Comparison of ENCODE assay signal across 9 cellular contexts in the genomic region with DNA sequence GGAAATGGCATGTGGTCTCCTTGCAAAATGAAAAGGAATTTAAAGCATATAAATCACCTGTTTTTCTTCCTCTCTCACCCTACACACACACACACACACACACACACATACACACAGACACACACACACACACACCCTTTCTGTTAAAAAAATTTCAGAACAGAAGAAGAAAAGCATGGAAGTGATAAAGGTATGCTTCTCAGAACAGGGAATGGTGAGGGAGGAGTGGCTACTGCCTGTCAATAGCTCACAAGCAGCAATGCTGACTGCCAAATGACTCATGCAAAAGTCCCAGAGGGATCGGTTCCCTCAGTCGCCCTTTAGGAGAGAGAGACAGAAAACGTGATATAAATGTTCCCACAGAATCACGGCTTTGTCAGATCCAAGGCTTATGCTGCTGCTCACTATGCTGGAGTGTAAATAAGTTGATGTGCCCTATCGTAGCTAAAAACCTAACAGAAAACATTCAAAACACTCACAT.
DNase-seq lines count a peak whose midpoint lies in the region; ATAC-seq, FAIRE-seq and TF ChIP-seq lines count a peak whose summit lies in the region.
"Had no signal": no experiment of that assay in that cellular context is flagged by ENCODE, and none has a peak within 500 bp of the region (broad histone marks: within the 10 kb centered on the region; RNA-seq: fewer than 3 reads in every experiment).

No MANE protein-coding gene starts in this region.

- H3K27me3 ChIP-seq in breast epithelium: no peaks in the 10 kb centered on the region

- no peaks in the 10 kb centered on the region for H3K36me3 ChIP-seq in breast epithelium

- ATAC-seq in HG03045 (IDR thresholded peaks at IDR 0.05; ENCODE audit: unreplicated experiment): no peak
- no peak for ATAC-seq in HG03025 (IDR thresholded peaks at IDR 0.05; ENCODE audit: low FRiP score, unreplicated experiment)
- no peak for ATAC-seq in HG03565 (IDR thresholded peaks at IDR 0.05; ENCODE audit: unreplicated experiment)

- H3K4me1 ChIP-seq in breast epithelium: no peaks in the 10 kb centered on the region

- intact Hi-C loops in breast epithelium (cut with DNase I; ENCODE audit: low total_unique reads): loop anchor here (5.0 kb wide), 1 partner anchor 1538 kb away; no protein-coding TSS in a partner anchor

- peak; percentile 67 for FAIRE-seq in HTR-8/SVneo (lab: Jason Lieb, UNC)
- no peak for FAIRE-seq in urothelium cell line (lab: Jason Lieb, UNC)

- no peak for TF ChIP-seq CTCF in breast epithelium (IDR thresholded peaks at IDR 0.05)

- DNase-seq in HTR-8/SVneo (ENCODE audit: insufficient read length, low spot score) (peak; percentile 49), breast epithelium (ENCODE audit: low spot score in 2 of 2) (peak in 1 of 2 donors; percentile 48), kidney tubule cell (ENCODE audit: low spot score) (peak; percentile 90), urothelium cell line (ENCODE audit: low spot score) (peak; percentile 60), NCI-H1092 treated with DMSO at 0.1 percent for 48 hours (lab: John Stamatoyannopoulos, UW) (no peak)
- DNase-seq: naive B cell had no signal

- peak overlapping the region; percentile 66 to 68 for H3K27ac ChIP-seq in breast epithelium

- peak overlapping the region in 1 of 3 donors; percentile 36 for H3K4me3 ChIP-seq in breast epithelium

- no peaks in the 10 kb centered on the region for H3K9me3 ChIP-seq in breast epithelium

- no peak for TF ChIP-seq POLR2A in breast epithelium (IDR thresholded peaks at IDR 0.05)
